In the genomic region with DNA sequence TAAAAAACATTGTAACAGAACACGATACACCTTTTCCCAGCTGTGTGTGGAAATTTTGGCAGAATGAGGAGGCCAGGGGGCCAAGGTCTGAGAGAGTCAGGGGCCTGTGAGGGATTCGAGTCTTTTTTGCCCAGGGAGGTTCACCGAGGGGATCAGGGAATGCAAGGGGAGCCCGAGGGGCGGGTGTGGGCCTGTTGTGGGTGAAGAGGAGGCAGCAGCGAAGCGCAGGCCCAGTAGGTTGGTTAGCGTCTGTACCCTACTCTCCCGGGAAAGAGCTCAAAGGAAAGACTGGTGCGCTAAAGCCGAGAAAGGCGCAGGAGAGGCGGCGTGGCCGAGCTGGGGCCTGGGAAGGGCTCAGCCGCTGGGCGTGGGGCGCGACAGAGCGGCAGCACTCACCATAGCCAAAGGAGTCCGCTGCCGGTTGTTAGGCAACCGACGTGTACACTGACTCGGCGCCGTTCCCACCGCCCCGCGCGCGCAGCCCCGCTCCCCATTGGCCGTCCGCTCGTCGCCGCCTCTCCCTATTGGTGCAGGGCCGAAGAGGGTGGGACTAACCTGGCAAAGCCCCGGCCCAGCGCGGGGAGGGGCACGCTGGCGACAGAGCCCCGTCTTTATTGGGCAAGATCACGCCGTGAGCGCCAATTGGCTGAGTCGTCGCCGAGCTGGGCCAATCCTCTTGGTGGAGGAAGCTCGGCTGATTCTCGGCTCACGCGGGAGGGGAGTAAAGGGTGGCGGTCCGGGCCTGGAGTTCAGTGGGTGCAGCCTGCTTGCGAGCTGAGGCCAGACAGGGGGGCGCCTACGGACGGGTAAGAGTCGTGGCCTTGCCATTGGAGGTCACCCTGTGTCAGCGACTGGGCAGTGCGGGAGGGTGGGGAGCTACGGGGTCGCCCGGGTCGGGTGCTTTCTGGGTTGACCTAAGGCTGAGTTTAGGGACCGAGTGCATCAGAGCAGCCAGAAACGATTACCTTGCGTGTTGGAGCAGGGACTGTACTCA, we compare ENCODE assay signal across 8 cellular contexts. TPM values are rescaled to one million over a fixed set of nuclear protein-coding genes. Genes with fewer than 3 reads are reported as not detected.
DNase-seq lines count a peak whose midpoint lies in the region; ATAC-seq and TF ChIP-seq lines count a peak whose summit lies in the region.

A gene (minus strand): TSS at position 446 of the 994 bp plus-strand sequence. CDS start 47 bp downstream, at position 399.
A gene (plus strand): TSS at position 752 of the 994 bp plus-strand sequence. CDS start 15,262 bp downstream, outside the sequence.

- peak; percentile 92 for DNase-seq in GM13977 (ENCODE audit: low spot score)
- DNase-seq in NCI-H1694 (lab: John Stamatoyannopoulos, UW): peak; percentile 92
- DNase-seq in amygdala (lab: John Stamatoyannopoulos, UW): peak; percentile 43 to 97 (median 92)
- peak; percentile 97 for DNase-seq in left ventricle myocardium superior
- DNase-seq in prostate gland (ENCODE audit: low spot score): peak; percentile 93

- H3K4me3 ChIP-seq in prostate gland: peak within 1 kb of the TSS; percentile 49 to 54
- peak within 1 kb of the TSS; percentile 73 for H3K4me3 ChIP-seq in urinary bladder (ENCODE audit: low read depth, low read length)

- no peaks in the 10 kb centered on the region for H3K9me3 Mint-ChIP-seq in T-helper 1 cell treated with Interleukin-12 subunit alpha and Interleukin-12 subunit beta and Interleukin-4 antibody, amounts not matched to agents 30 μg/mL and 1 μg/mL, for 36 hours

- no peaks in the 10 kb centered on the region for H3K27me3 ChIP-seq in prostate gland (replicated peaks; ENCODE audit: insufficient read depth)

- no peaks in the 10 kb centered on the region for H3K4me1 ChIP-seq in prostate gland (replicated peaks)
- no peaks in the 10 kb centered on the region for H3K4me1 ChIP-seq in urinary bladder (ENCODE audit: insufficient read depth)

- H3K27ac ChIP-seq in prostate gland (peak within 1 kb of the TSS; percentile 60 to 64), urinary bladder (ENCODE audit: low read depth) (no peak within 1 kb of the TSS)

- 0% methylated on average over 16 of the region's 71 CpGs for WGBS in prostate gland
- under 1% methylated on average over 69 of the region's 71 CpGs for WGBS in urinary bladder

- no peaks in the 10 kb centered on the region for H3K27me3 Mint-ChIP-seq in T-helper 1 cell treated with Interleukin-12 subunit alpha and Interleukin-12 subunit beta and Interleukin-4 antibody, amounts not matched to agents 30 μg/mL and 1 μg/mL, for 36 hours (ENCODE audit: low read depth)

- peak within 1 kb of the TSS; percentile 88 for H3K27ac Mint-ChIP-seq in T-helper 1 cell treated with Interleukin-12 subunit alpha and Interleukin-12 subunit beta and Interleukin-4 antibody, amounts not matched to agents 30 μg/mL and 1 μg/mL, for 36 hours

- peak within 1 kb of the TSS; percentile 97 for H3K4me3 Mint-ChIP-seq in T-helper 1 cell treated with Interleukin-12 subunit alpha and Interleukin-12 subunit beta and Interleukin-4 antibody, amounts not matched to agents 30 μg/mL and 1 μg/mL, for 36 hours

- no peak for TF ChIP-seq CTCF in GM13977 (IDR thresholded peaks at IDR 0.05; ENCODE audit: extremely low read depth, insufficient read depth, missing control alignments)
- no peak for TF ChIP-seq CTCF in prostate gland (IDR thresholded peaks at IDR 0.05)

- peak; percentile 40 for TF ChIP-seq POLR2A in prostate gland (IDR thresholded peaks at IDR 0.05)

- H3K36me3 Mint-ChIP-seq in T-helper 1 cell treated with Interleukin-12 subunit alpha and Interleukin-12 subunit beta and Interleukin-4 antibody, amounts not matched to agents 30 μg/mL and 1 μg/mL, for 36 hours (ENCODE audit: low read depth): peaks cover 14% of the 10 kb centered on the region

- no peaks in the 10 kb centered on the region for H3K9me3 ChIP-seq in prostate gland

- ATAC-seq in HG02884 (IDR thresholded peaks at IDR 0.05; ENCODE audit: unreplicated experiment): peak; percentile 99
- peak; percentile 99 for ATAC-seq in left ventricle myocardium superior

- H3K36me3 ChIP-seq in prostate gland: no peaks in the 10 kb centered on the region
- no peaks in the 10 kb centered on the region for H3K36me3 ChIP-seq in urinary bladder (ENCODE audit: insufficient read depth)

- intact Hi-C loops in left ventricle myocardium superior (cut with micrococcal nuclease) (no loop called here), prostate gland (cut with DNase I) (no loop called here)

- H3K4me1 Mint-ChIP-seq in T-helper 1 cell treated with Interleukin-12 subunit alpha and Interleukin-12 subunit beta and Interleukin-4 antibody, amounts not matched to agents 30 μg/mL and 1 μg/mL, for 36 hours (ENCODE audit: low read depth): peaks cover 16% of the 10 kb centered on the region

- in situ Hi-C loops in GM13977 (cut with MboI; ENCODE audit: low pct_unique_long_range_greater_than_20kb, low sequenced_read_pairs, unreplicated experiment): no loop called here

RNA-seq across cellular contexts. Expression of the first gene that starts in this region (rescaled TPM):
- total RNA-seq in left ventricle myocardium superior (27.9 TPM), prostate gland (10 to 100 TPM; 33.6 to 39.8 TPM), urinary bladder (38.3 TPM)
- 44.1 TPM for polyA plus RNA-seq in urinary bladder

RNA-seq across cellular contexts. Expression of the second gene that starts in this region (rescaled TPM):
- total RNA-seq in left ventricle myocardium superior: 26.7 TPM
- total RNA-seq in prostate gland: 10 to 100 TPM; 11.6 to 13.8 TPM
- 6.2 TPM for total RNA-seq in urinary bladder
- 15.5 TPM for polyA plus RNA-seq in urinary bladder
